2 cellular contexts compared by ENCODE assay signal in genomic region chr1:248858891-248859889, GRCh38.
A peak's percentile ranks its signal among the peaks of the same experiment; 100 is the strongest.
TF ChIP-seq lines count a peak whose summit lies in the region.

ZNF692 (minus strand) TSS chr1:248859085; CDS start chr1:248858309, 776 bp downstream.

TF ChIP-seq in IMR-90, 13 proteins besides CTCF, POLR2A, EP300 and RAD21:
- TF ChIP-seq MAFK (IDR thresholded peaks at IDR 0.05; ENCODE audit: low read depth, low read length): no peak
- TF ChIP-seq MAZ (IDR thresholded peaks at IDR 0.05; ENCODE audit: borderline replicate concordance, low read depth, low read length): peak; percentile 97
- peak; percentile 44; the same call in 1 of the 2 replicates for TF ChIP-seq MXI1 (IDR thresholded peaks at IDR 0.05; ENCODE audit: borderline replicate concordance, low read depth, low read length)
- TF ChIP-seq RFX5 (IDR thresholded peaks at IDR 0.05; ENCODE audit: low read depth, low read length): peak; percentile 31; the same call in 1 of the 2 replicates
- no peak for TF ChIP-seq CHD1 (IDR thresholded peaks at IDR 0.05; ENCODE audit: low read depth, low read length)

TF ChIP-seq in endothelial cell of umbilical vein, 7 proteins besides CTCF, POLR2A, EP300 and RAD21:
- TF ChIP-seq POLR2AphosphoS5 (IDR thresholded peaks at IDR 0.05; ENCODE audit: insufficient read depth, low read depth, low read length) (peak; percentile 98), MYC (IDR thresholded peaks at IDR 0.05; ENCODE audit: low read depth, low read length) (peak; percentile 10), FOS (IDR thresholded peaks at IDR 0.05; ENCODE audit: borderline replicate concordance, insufficient read depth, low read length) (no peak), EZH2 (IDR thresholded peaks at IDR 0.05; ENCODE audit: borderline replicate concordance, low read depth, low read length, severe bottlenecking) (no peak), MAX (IDR thresholded peaks at IDR 0.05; ENCODE audit: insufficient read depth, insufficient read length) (peak; percentile 92), GATA2 (IDR thresholded peaks at IDR 0.05; ENCODE audit: insufficient read depth, insufficient read length, low read depth, low read length) (no peak), JUN (IDR thresholded peaks at IDR 0.05; ENCODE audit: borderline replicate concordance, insufficient read depth, insufficient read length, low read depth) (no peak)
